ENCODE assay signal across 8 cellular contexts in the genomic region with DNA sequence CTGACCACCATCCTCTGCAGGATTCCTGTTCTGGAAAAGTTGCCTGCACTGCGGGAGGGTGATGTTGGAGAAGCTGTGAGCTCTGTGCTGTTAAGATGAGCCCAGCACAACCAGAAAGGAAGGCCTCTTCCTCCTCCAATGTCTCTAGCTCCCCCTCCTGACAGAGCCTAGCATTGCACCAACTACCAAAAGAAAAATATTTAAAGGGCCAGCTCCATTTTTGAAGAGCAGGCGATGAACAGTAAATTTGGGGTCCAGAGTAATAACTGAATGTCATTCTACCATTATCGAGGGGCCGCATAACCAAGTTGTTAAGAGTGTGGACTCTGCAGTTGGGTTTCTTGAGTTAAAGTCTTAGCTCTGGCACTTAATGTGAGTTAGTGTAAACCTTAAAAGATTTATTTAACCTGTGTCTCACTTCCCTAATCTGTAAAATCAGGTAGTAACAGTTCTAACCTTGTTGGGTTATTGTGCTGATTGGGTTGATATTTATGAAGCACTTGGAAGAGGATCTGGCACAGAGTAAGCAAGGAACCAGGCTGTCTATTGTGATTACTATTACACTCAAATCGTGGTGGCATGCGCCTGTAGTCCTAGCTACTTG. TPM values are rescaled to one million over a fixed set of nuclear protein-coding genes. Genes with fewer than 3 reads are reported as not detected.
DNase-seq lines count a peak whose midpoint lies in the region; ATAC-seq lines count a peak whose summit lies in the region.

No MANE protein-coding gene starts in this region.

- ATAC-seq in HG03280 (IDR thresholded peaks at IDR 0.05; ENCODE audit: unreplicated experiment): peak; percentile 81

- H3K9me3 Mint-ChIP-seq in activated CD4-positive, alpha-beta memory T cell treated with anti-CD3 and anti-CD28 coated beads, Interleukin-2, amount 10 ng/mL, durations not matched to agents 7 days and 5 days: no peaks in the 10 kb centered on the region

- peaks cover 3% of the 10 kb centered on the region for H3K36me3 Mint-ChIP-seq in activated CD4-positive, alpha-beta memory T cell treated with anti-CD3 and anti-CD28 coated beads, Interleukin-2, amount 10 ng/mL, durations not matched to agents 7 days and 5 days (ENCODE audit: low read depth)

- H2AK5ac ChIP-seq in mesenchymal stem cell (ENCODE audit: low read length, severe bottlenecking): no peak overlapping the region

- H4K91ac ChIP-seq in mesenchymal stem cell (ENCODE audit: low read length): no peak overlapping the region

- no peaks in the 10 kb centered on the region for H3K79me1 ChIP-seq in mesenchymal stem cell (replicated peaks; ENCODE audit: low read length, poor library complexity, severe bottlenecking)

- no peak overlapping the region for H3K14ac ChIP-seq in mesenchymal stem cell (ENCODE audit: low read length in 2 of 2)

- H3K27me3 Mint-ChIP-seq in activated CD4-positive, alpha-beta memory T cell treated with anti-CD3 and anti-CD28 coated beads, Interleukin-2, amount 10 ng/mL, durations not matched to agents 7 days and 5 days: no peaks in the 10 kb centered on the region

- H3K4me3 Mint-ChIP-seq in activated CD4-positive, alpha-beta memory T cell treated with anti-CD3 and anti-CD28 coated beads, Interleukin-2, amount 10 ng/mL, durations not matched to agents 7 days and 5 days: no peak overlapping the region

- H2BK12ac ChIP-seq in mesenchymal stem cell (ENCODE audit: low read length in 2 of 2): no peak overlapping the region

- no peaks in the 10 kb centered on the region for H3K9me3 ChIP-seq in mesenchymal stem cell (ENCODE audit: control insufficient read depth, low read length)

- H3K4me2 ChIP-seq in mesenchymal stem cell (ENCODE audit: low read length, poor library complexity, severe bottlenecking): no peak overlapping the region

- H2BK5ac ChIP-seq in mesenchymal stem cell (ENCODE audit: low read depth, low read length, poor library complexity, severe bottlenecking): no peak overlapping the region

- H3K27ac ChIP-seq in mesenchymal stem cell (ENCODE audit: low read length, poor library complexity, severe bottlenecking): no peak overlapping the region

- no peak overlapping the region for H2BK120ac ChIP-seq in mesenchymal stem cell (ENCODE audit: low read depth, low read length)

- CTCF ChIA-PET in activated CD4-positive, alpha-beta memory T cell treated with anti-CD3 and anti-CD28 coated beads, Interleukin-2, amount 10 ng/mL, durations not matched to agents 7 days and 5 days (lab: Charles Lee): interaction anchor here (0.5 to 7.3 kb wide), 84 partner anchors 8 to 873 kb away, joined by 3 to 314 read pairs (median 5); a partner anchor contains a TSS

- no peak overlapping the region for H3K18ac ChIP-seq in mesenchymal stem cell (ENCODE audit: low read depth in 1 of 2, low read length in 2 of 2)

- WGBS in mesenchymal stem cell: 38% methylated on average over 6 of the region's 6 CpGs

- H3K36me3 ChIP-seq in mesenchymal stem cell (ENCODE audit: control insufficient read depth in 1 of 2, insufficient read depth in 2 of 2, low read depth in 1 of 2, low read length in 2 of 2): no peaks in the 10 kb centered on the region

- peak overlapping the region; percentile 64 for H3K9ac ChIP-seq in mesenchymal stem cell (ENCODE audit: low read length)

- H2BK15ac ChIP-seq in mesenchymal stem cell (ENCODE audit: low read depth, poor library complexity, severe bottlenecking): no peak overlapping the region

- peaks cover 17% of the 10 kb centered on the region for H3K4me1 ChIP-seq in mesenchymal stem cell (ENCODE audit: control insufficient read depth, insufficient read depth, low read depth, low read length)

- H3K23ac ChIP-seq in mesenchymal stem cell (ENCODE audit: low read length in 2 of 2): no peak overlapping the region

- peak overlapping the region; percentile 47 for H2AFZ ChIP-seq in mesenchymal stem cell (ENCODE audit: low read depth, low read length)

- H3K4me1 Mint-ChIP-seq in activated CD4-positive, alpha-beta memory T cell treated with anti-CD3 and anti-CD28 coated beads, Interleukin-2, amount 10 ng/mL, durations not matched to agents 7 days and 5 days: peaks cover 21% of the 10 kb centered on the region

- POLR2A ChIA-PET in activated CD4-positive, alpha-beta memory T cell treated with anti-CD3 and anti-CD28 coated beads, Interleukin-2, amount 10 ng/mL, durations not matched to agents 7 days and 5 days (lab: Charles Lee): interaction anchor here (0.7 to 3.2 kb wide), 15 partner anchors 13 to 361 kb away, joined by 3 to 31 read pairs (median 4); a partner anchor contains a TSS

- DNase-seq in NCI-H510A treated with DMSO at 0.1 percent for 48 hours (lab: John Stamatoyannopoulos, UW) (peak; percentile 88), NCI-H510A (lab: John Stamatoyannopoulos, UW) (no peak), NCI-H774 (lab: John Stamatoyannopoulos, UW) (peak; percentile 61), mesenchymal stem cell (peak; percentile 76)
- peak; percentile 85 for DNase-seq in activated CD4-positive, alpha-beta memory T cell treated with anti-CD3 and anti-CD28 coated beads, Interleukin-2, amount 10 ng/mL, durations not matched to agents 7 days and 5 days
- DNase-seq in effector CD8-positive, alpha-beta T cell (lab: John Stamatoyannopoulos, UW): peak; percentile 73
- peak; percentile 42 to 62 for DNase-seq in stimulated activated CD8-positive, alpha-beta memory T cell treated with anti-CD3 and anti-CD28 coated beads, Interleukin-2, amount 100 ng/mL, for 1 hour (ENCODE audit: low read depth in 2 of 2)

- H4K8ac ChIP-seq in mesenchymal stem cell (ENCODE audit: low read length): no peak overlapping the region

- H3K27me3 ChIP-seq in mesenchymal stem cell (ENCODE audit: control insufficient read depth in 1 of 2, insufficient read depth in 1 of 2, low read length in 2 of 2): no peaks in the 10 kb centered on the region

- no peak overlapping the region for H3K4ac ChIP-seq in mesenchymal stem cell (ENCODE audit: low read depth in 1 of 2, low read length in 2 of 2)

- no peak overlapping the region for H3K4me3 ChIP-seq in mesenchymal stem cell (ENCODE audit: insufficient read depth in 1 of 2, low read depth in 1 of 2, low read length in 2 of 2)

- peak overlapping the region; percentile 36 for H3K27ac Mint-ChIP-seq in activated CD4-positive, alpha-beta memory T cell treated with anti-CD3 and anti-CD28 coated beads, Interleukin-2, amount 10 ng/mL, durations not matched to agents 7 days and 5 days

RNA-seq across cellular contexts. Expression of a gene that starts 3.9 kb away (rescaled TPM):
- total RNA-seq in activated CD4-positive, alpha-beta memory T cell treated with anti-CD3 and anti-CD28 coated beads, Interleukin-2, amount 10 ng/mL, durations not matched to agents 7 days and 5 days: not detected
- not detected for polyA plus RNA-seq in mesenchymal stem cell (2013, experiment 1 of 2)
- polyA plus RNA-seq in mesenchymal stem cell (2013, experiment 2 of 2): not detected

RNA-seq across cellular contexts. Expression of a gene that starts 28.3 kb away (rescaled TPM):
- 1 to 10 TPM in 1 of 2 experiments, under 1 TPM in 1; 0.48 to 1.5 TPM for total RNA-seq in activated CD4-positive, alpha-beta memory T cell treated with anti-CD3 and anti-CD28 coated beads, Interleukin-2, amount 10 ng/mL, durations not matched to agents 7 days and 5 days
- polyA plus RNA-seq in mesenchymal stem cell (2013, experiment 1 of 2): not detected
- polyA plus RNA-seq in mesenchymal stem cell (2013, experiment 2 of 2): not detected

RNA-seq across cellular contexts. Expression of a gene that starts 42.6 kb away (rescaled TPM):
- total RNA-seq in activated CD4-positive, alpha-beta memory T cell treated with anti-CD3 and anti-CD28 coated beads, Interleukin-2, amount 10 ng/mL, durations not matched to agents 7 days and 5 days: 10 to 100 TPM; 18.1 to 20.1 TPM
- polyA plus RNA-seq in mesenchymal stem cell (2013, experiment 1 of 2): 9.6 TPM
- polyA plus RNA-seq in mesenchymal stem cell (2013, experiment 2 of 2): 9.1 TPM
